In genomic region chr7:24963218-24963617, GRCh38 we compare ENCODE assay signal across 9 cellular contexts. TPM values are rescaled to one million over a fixed set of nuclear protein-coding genes. Genes with fewer than 3 reads are reported as not detected.
DNase-seq lines count a peak whose midpoint lies in the region; ATAC-seq and TF ChIP-seq lines count a peak whose summit lies in the region.
"Had no signal": no experiment of that assay in that cellular context is flagged by ENCODE, and none has a peak within 500 bp of the region (broad histone marks: within the 10 kb centered on the region; RNA-seq: fewer than 3 reads in every experiment).

No MANE protein-coding gene starts in this region.

- no peak overlapping the region for H3K4me3 ChIP-seq in esophagus squamous epithelium
- no peak overlapping the region for H3K4me3 ChIP-seq in sigmoid colon
- H3K4me3 ChIP-seq: thoracic aorta had no signal

- intact Hi-C loops in esophagus squamous epithelium (cut with DNase I) (no loop called here), sigmoid colon (cut with DNase I) (no loop called here)

- H3K27ac ChIP-seq in esophagus squamous epithelium (peak overlapping the region; percentile 26 to 52 (median 31)), sigmoid colon (no peak overlapping the region)
- H3K27ac ChIP-seq: thoracic aorta had no signal

- DNase-seq in GF-D8 (lab: John Stamatoyannopoulos, UW) (peak; percentile 58), SW480 (ENCODE audit: low spot score) (peak; percentile 39), esophagus squamous epithelium (lab: John Stamatoyannopoulos, UW) (no peak), sigmoid colon (peak; percentile 67), SK-N-DZ (ENCODE audit: low spot score) (no peak), HPDE6-E6E7 (ENCODE audit: extremely low spot score) (no peak), DMS153 (lab: John Stamatoyannopoulos, UW) (no peak)

- no peak for TF ChIP-seq EP300 in sigmoid colon (IDR thresholded peaks at IDR 0.05)

- no peaks in the 10 kb centered on the region for H3K36me3 ChIP-seq in esophagus squamous epithelium
- H3K36me3 ChIP-seq in sigmoid colon, result no peaks in the 10 kb centered on the region
- H3K36me3 ChIP-seq: thoracic aorta had no signal

- TF ChIP-seq CTCF in esophagus squamous epithelium (IDR thresholded peaks at IDR 0.05) (no peak), sigmoid colon (IDR thresholded peaks at IDR 0.05) (no peak)

- peak; percentile 38 for ATAC-seq in HG02798 (IDR thresholded peaks at IDR 0.05; ENCODE audit: poor library complexity, unreplicated experiment)

- H3K27me3 ChIP-seq in esophagus squamous epithelium (no peaks in the 10 kb centered on the region), sigmoid colon (no peaks in the 10 kb centered on the region)

- H3K9me3 ChIP-seq in esophagus squamous epithelium (no peaks in the 10 kb centered on the region), sigmoid colon (no peaks in the 10 kb centered on the region)
- H3K9me3 ChIP-seq: thoracic aorta had no signal

- H3K4me1 ChIP-seq in esophagus squamous epithelium, result peaks cover 3 to 83% (median 38%) of the 10 kb centered on the region in 3 donors
- H3K4me1 ChIP-seq in sigmoid colon, result no peaks in the 10 kb centered on the region

- WGBS in esophagus squamous epithelium, 2 donors, result 50 to 79% methylated on average over 1 to 2 of the region's 2 CpGs
- 85 to 92% methylated on average over 2 of the region's 2 CpGs for WGBS in sigmoid colon, 2 donors

- no peak for TF ChIP-seq POLR2A in esophagus squamous epithelium (IDR thresholded peaks at IDR 0.05)
- TF ChIP-seq POLR2A in sigmoid colon (IDR thresholded peaks at IDR 0.05), result no peak

RNA-seq across cellular contexts. Expression of gene OSBPL3, which starts 16.8 kb away (rescaled TPM):
- total RNA-seq in esophagus squamous epithelium, result 10 to 100 TPM in 3 of 4 donors, 1 to 10 TPM in 1; 8.9 to 22.6 (median 13.7) TPM
- total RNA-seq in sigmoid colon, result 1 to 10 TPM; 1.8 to 2.2 (median 1.9) TPM
- 1 to 10 TPM in 2 of 3 donors, under 1 TPM in 1; 0.60 to 6.3 (median 1.6) TPM for polyA plus RNA-seq in sigmoid colon
- polyA plus RNA-seq in SK-N-DZ (2014; cell fraction: cytosol; rRNA removed), result 5.1 and 6.6 TPM in 2 replicates
- 9.6 and 12.2 TPM in 2 replicates for polyA plus RNA-seq in SK-N-DZ (2014; cell fraction: nucleus; rRNA removed)

Comparison
In these comparisons a context has a peak if more than half of its experiments do, and no peak if none do; other contexts are left out.
1. DNase-seq: peak in GF-D8 (single experiment), SW480 (single experiment) and sigmoid colon (single experiment); none in esophagus squamous epithelium (single experiment), SK-N-DZ (single experiment), HPDE6-E6E7 (single experiment) and DMS153 (single experiment).
2. H3K27ac ChIP-seq: peak in esophagus squamous epithelium (4 of 4); none in sigmoid colon (0 of 4).